In genomic region chr7:129501760-129502707, GRCh38 we compare ENCODE assay signal across 8 cellular contexts. TPM values are rescaled to one million over a fixed set of nuclear protein-coding genes. Genes with fewer than 3 reads are reported as not detected.
DNase-seq lines count a peak whose midpoint lies in the region; ATAC-seq and TF ChIP-seq lines count a peak whose summit lies in the region.

TSS of gene SMKR1 (plus strand) at chr7:129502531. CDS start at chr7:129502825, 294 bp downstream.

- H2BK120ac ChIP-seq in mesenchymal stem cell (ENCODE audit: low read depth, low read length): no peak within 1 kb of the TSS

- no peak within 1 kb of the TSS for H2AK5ac ChIP-seq in mesenchymal stem cell (ENCODE audit: low read length, severe bottlenecking)

- H3K18ac ChIP-seq in mesenchymal stem cell (ENCODE audit: low read depth in 1 of 2, low read length in 2 of 2): peak within 1 kb of the TSS in 1 of 2 experiments; percentile 38

- no peak within 1 kb of the TSS for H3K27ac ChIP-seq in duodenal mucosa (ENCODE audit: low read depth, low read length)
- no peak within 1 kb of the TSS for H3K27ac ChIP-seq in mesenchymal stem cell (ENCODE audit: low read length, poor library complexity, severe bottlenecking)

- no peak for DNase-seq in AG09309 (ENCODE audit: low read depth)
- peak; percentile 87 for DNase-seq in NCI-H345 (lab: John Stamatoyannopoulos, UW)
- peak; percentile 94 for DNase-seq in activated CD4-positive, alpha-beta T cell treated with anti-CD3 and anti-CD28 coated beads, Interleukin-2, amount 50 U/mL, for 1 hour
- peak; percentile 70 for DNase-seq in mesenchymal stem cell
- peak; percentile 81 for DNase-seq in stimulated activated CD8-positive, alpha-beta memory T cell treated with anti-CD3 and anti-CD28 coated beads, Interleukin-12 subunit alpha, Interleukin-12 subunit beta, amount 100 ng/mL, for 24 hours (ENCODE audit: extremely low read depth)

- no peak within 1 kb of the TSS for H4K8ac ChIP-seq in mesenchymal stem cell (ENCODE audit: low read length)

- no peaks in the 10 kb centered on the region for H3K36me3 ChIP-seq in duodenal mucosa (ENCODE audit: control insufficient read depth in 1 of 2, insufficient read depth in 2 of 2, low read length in 2 of 2)
- H3K36me3 ChIP-seq in mesenchymal stem cell (ENCODE audit: control insufficient read depth in 1 of 2, insufficient read depth in 2 of 2, low read depth in 1 of 2, low read length in 2 of 2): no peaks in the 10 kb centered on the region

- peak within 1 kb of the TSS; percentile 86 for H2AFZ ChIP-seq in mesenchymal stem cell (ENCODE audit: low read depth, low read length)

- H3K4me3 ChIP-seq in AG09309 (ENCODE audit: control insufficient read depth, low read depth, low read length): peak within 1 kb of the TSS; percentile 50
- H3K4me3 ChIP-seq in duodenal mucosa (ENCODE audit: low read depth in 1 of 2, low read length in 2 of 2): peak within 1 kb of the TSS; percentile 58 to 65
- H3K4me3 ChIP-seq in mesenchymal stem cell (ENCODE audit: insufficient read depth in 1 of 2, low read depth in 1 of 2, low read length in 2 of 2): peak within 1 kb of the TSS; percentile 69 to 80

- H3K9me3 ChIP-seq in duodenal mucosa (ENCODE audit: control insufficient read depth in 1 of 2, low read length in 2 of 2) (no peaks in the 10 kb centered on the region), mesenchymal stem cell (ENCODE audit: control insufficient read depth, low read length) (no peaks in the 10 kb centered on the region)

- H3K4me1 ChIP-seq in duodenal mucosa (ENCODE audit: control insufficient read depth in 1 of 2, insufficient read depth in 2 of 2, low read length in 2 of 2) (peaks cover 7 to 11% of the 10 kb centered on the region in 2 donors), mesenchymal stem cell (ENCODE audit: control insufficient read depth, insufficient read depth, low read depth, low read length) (peaks cover 15% of the 10 kb centered on the region)

- peak within 1 kb of the TSS in 1 of 2 experiments; percentile 26 for H3K23ac ChIP-seq in mesenchymal stem cell (ENCODE audit: low read length in 2 of 2)

- H3K14ac ChIP-seq in mesenchymal stem cell (ENCODE audit: low read length in 2 of 2): no peak within 1 kb of the TSS

- H2BK5ac ChIP-seq in mesenchymal stem cell (ENCODE audit: low read depth, low read length, poor library complexity, severe bottlenecking): no peak within 1 kb of the TSS

- H4K91ac ChIP-seq in mesenchymal stem cell (ENCODE audit: low read length): no peak within 1 kb of the TSS

- no peaks in the 10 kb centered on the region for H3K79me1 ChIP-seq in mesenchymal stem cell (replicated peaks; ENCODE audit: low read length, poor library complexity, severe bottlenecking)

- peaks cover 5 to 7% of the 10 kb centered on the region in 2 donors for H3K27me3 ChIP-seq in duodenal mucosa (ENCODE audit: control insufficient read depth in 1 of 2, insufficient read depth in 2 of 2, low read length in 2 of 2)
- peaks cover 0 to 8% of the 10 kb centered on the region in 2 experiments for H3K27me3 ChIP-seq in mesenchymal stem cell (ENCODE audit: control insufficient read depth in 1 of 2, insufficient read depth in 1 of 2, low read length in 2 of 2)

- H2BK15ac ChIP-seq in mesenchymal stem cell (ENCODE audit: low read depth, poor library complexity, severe bottlenecking): no peak within 1 kb of the TSS

- peak within 1 kb of the TSS; percentile 4 to 32 for H3K9ac ChIP-seq in duodenal mucosa (ENCODE audit: low read depth in 1 of 2, low read length in 2 of 2)
- H3K9ac ChIP-seq in mesenchymal stem cell (ENCODE audit: low read length): peak within 1 kb of the TSS; percentile 81

- H3K4me2 ChIP-seq in mesenchymal stem cell (ENCODE audit: low read length, poor library complexity, severe bottlenecking): peak within 1 kb of the TSS; percentile 99

- ATAC-seq in GM18907 (IDR thresholded peaks at IDR 0.05; ENCODE audit: unreplicated experiment) (peak; percentile 77), HG03108 (IDR thresholded peaks at IDR 0.05; ENCODE audit: unreplicated experiment) (peak; percentile 77)

- no peak for TF ChIP-seq CTCF in AG09309 (IDR thresholded peaks at IDR 0.05; ENCODE audit: control insufficient read depth, insufficient read depth, low read depth, low read length, missing control alignments)

- no peak within 1 kb of the TSS for H2BK12ac ChIP-seq in mesenchymal stem cell (ENCODE audit: low read length in 2 of 2)

- WGBS in mesenchymal stem cell: 8% methylated on average over 49 of the region's 89 CpGs

- H3K4ac ChIP-seq in mesenchymal stem cell (ENCODE audit: low read depth in 1 of 2, low read length in 2 of 2): no peak within 1 kb of the TSS

RNA-seq across cellular contexts. Expression of gene SMKR1, which starts in this region (rescaled TPM):
- polyA plus RNA-seq in mesenchymal stem cell (2013, experiment 1 of 2): not detected
- 0.07 TPM for polyA plus RNA-seq in mesenchymal stem cell (2013, experiment 2 of 2)
